In the genomic region with DNA sequence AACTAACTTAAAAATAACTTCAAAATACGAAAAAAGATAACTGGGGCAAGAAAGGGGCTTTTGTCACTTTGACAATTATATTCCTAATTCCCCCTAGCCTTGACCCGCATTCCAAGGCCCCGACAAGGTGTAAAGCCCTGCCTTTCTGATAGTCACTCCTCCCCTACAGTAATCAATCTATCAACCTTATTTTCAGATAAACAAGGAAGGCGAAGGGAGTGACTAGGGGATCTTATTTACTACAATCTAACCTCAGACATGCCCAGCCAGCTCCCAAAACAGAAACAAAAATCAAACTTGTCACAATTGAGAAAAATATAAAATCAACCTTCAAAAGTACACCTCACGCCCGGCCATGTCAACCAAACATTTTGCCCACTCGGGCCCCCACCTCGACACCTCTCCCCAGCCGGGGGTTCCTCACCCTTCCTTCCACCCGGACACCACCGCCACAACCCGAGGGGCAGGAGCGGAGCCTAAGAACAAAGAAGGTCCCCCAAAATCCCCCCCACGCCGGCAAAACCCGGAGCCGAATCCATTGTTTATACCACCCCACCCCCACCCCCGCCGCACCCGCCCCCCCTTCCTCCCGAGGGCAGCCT, we compare ENCODE assay signal across 1 cellular context.
TF ChIP-seq lines count a peak whose summit lies in the region.

No MANE protein-coding gene starts in this region.

TF ChIP-seq in endothelial cell of umbilical vein, 7 proteins besides CTCF, POLR2A, EP300 and RAD21:
- TF ChIP-seq, protein P1, sequence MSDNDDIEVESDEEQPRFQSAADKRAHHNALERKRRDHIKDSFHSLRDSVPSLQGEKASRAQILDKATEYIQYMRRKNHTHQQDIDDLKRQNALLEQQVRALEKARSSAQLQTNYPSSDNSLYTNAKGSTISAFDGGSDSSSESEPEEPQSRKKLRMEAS (IDR thresholded peaks at IDR 0.05; ENCODE audit: insufficient read depth, insufficient read length) = no peak
- TF ChIP-seq POLR2AphosphoS5 (IDR thresholded peaks at IDR 0.05; ENCODE audit: insufficient read depth, low read depth, low read length) = no peak
- TF ChIP-seq FOS (IDR thresholded peaks at IDR 0.05; ENCODE audit: borderline replicate concordance, insufficient read depth, low read length) = no peak
- TF ChIP-seq JUN (IDR thresholded peaks at IDR 0.05; ENCODE audit: borderline replicate concordance, insufficient read depth, insufficient read length, low read depth) = no peak
